In the genomic region with DNA sequence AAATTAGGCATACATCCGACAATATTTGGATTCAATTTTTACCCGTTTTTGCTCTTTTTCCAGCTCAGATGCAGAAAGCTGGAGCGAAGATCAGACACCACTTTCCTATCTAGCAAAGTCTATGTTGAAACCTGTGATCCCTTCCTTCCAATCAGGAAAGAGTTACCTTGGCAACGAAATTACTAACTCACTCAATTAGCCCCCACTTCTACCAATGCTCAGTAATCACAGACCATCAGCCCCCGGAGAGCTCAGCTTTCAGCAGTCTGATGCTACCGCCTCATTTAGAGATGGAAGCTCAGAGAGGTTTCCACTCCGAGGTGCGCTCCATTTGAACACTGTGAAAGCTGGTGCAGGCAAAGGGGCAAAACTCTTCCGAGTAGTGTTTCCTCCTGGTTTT, we compare ENCODE assay signal across 1 cellular context.
TF ChIP-seq lines count a peak whose summit lies in the region.

No MANE protein-coding gene starts in this region.

TF ChIP-seq in GM12891, 5 proteins besides CTCF, POLR2A, EP300 and RAD21 (continued from another document):
- no peak for TF ChIP-seq POU2F2 (IDR thresholded peaks at IDR 0.05; ENCODE audit: low read depth, low read length)
- no peak for TF ChIP-seq PAX5 (IDR thresholded peaks at IDR 0.05; ENCODE audit: insufficient read depth, low read length, severe bottlenecking)
- TF ChIP-seq TAF1 (IDR thresholded peaks at IDR 0.05; ENCODE audit: low read depth, low read length), result no peak
